Comparison of ENCODE assay signal across 11 cellular contexts in the genomic region with DNA sequence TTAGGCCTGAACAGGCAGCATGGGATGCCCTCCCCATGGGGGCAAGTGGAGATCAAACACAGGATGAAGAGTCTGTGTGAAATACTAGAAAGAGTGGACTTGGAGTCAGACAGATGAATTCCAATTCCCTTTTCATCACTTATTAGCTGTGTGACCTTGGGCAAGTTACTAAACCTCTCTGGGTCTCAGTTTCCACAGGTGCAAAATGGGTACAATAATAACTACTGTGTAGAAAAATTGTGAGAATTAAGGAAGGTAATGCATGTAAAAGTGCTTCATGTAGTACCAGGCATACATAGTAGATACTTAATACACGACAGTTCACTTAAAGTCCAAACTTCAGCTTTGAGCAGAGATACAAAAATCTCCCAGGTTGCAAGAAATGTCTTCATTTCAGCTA.
"Had no signal": no experiment of that assay in that cellular context is flagged by ENCODE, and none has a peak within 500 bp of the region (broad histone marks: within the 10 kb centered on the region; RNA-seq: fewer than 3 reads in every experiment).

No MANE protein-coding gene starts in this region.

- H3K27ac ChIP-seq: HL-60, SJCRH30 had no signal

- FAIRE-seq: HTR-8/SVneo, RCC 7860 had no signal

- H3K4me1 ChIP-seq: SJCRH30 had no signal

- H3K36me3 ChIP-seq: SJCRH30 had no signal

- H3K27me3 ChIP-seq: SJCRH30 had no signal

- ATAC-seq: SK-N-SH treated with all-trans-retinoic acid at 6 μM for 48 hours had no signal

- DNase-seq: MM.1S, NCI-H1436, NCI-H187, NCI-H2081 treated with DMSO at 0.1 percent for 48 hours, NCI-H345, SHP77 treated with DMSO at 0.1 percent for 48 hours had no signal

- H3K4me3 ChIP-seq: SJCRH30 had no signal

- H3K9me3 ChIP-seq: SJCRH30 had no signal
